In the genomic region with DNA sequence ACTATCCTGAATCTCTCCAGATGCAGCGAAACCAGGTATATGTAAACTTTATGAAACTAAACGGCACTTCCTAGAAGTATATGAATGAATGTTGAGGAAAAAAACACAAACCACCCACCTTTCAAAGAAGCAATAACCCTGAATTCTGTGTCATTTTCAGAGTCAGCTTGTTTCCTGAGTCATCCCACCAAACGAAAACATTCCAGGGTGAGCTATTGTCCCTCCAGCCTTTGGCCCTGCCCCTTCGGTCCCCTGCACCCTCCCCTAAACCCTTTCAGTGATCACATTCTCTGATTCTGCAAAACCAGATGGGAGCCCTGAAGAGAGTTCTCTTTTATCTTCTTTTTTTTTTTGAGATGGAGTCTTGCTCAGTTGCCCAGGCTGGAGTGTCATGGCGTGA, we compare ENCODE assay signal across 18 cellular contexts.
DNase-seq lines count a peak whose midpoint lies in the region; ATAC-seq lines count a peak whose summit lies in the region.
"Had no signal": no experiment of that assay in that cellular context is flagged by ENCODE, and none has a peak within 500 bp of the region (broad histone marks: within the 10 kb centered on the region; RNA-seq: fewer than 3 reads in every experiment).

No MANE protein-coding gene starts in this region.

- DNase-seq in Caki2 (ENCODE audit: low read depth) (peak; percentile 80), HT1080 (ENCODE audit: low read depth) (peak; percentile 62), RPMI7951 (ENCODE audit: low read depth) (peak; percentile 9), renal cortical epithelial cell (ENCODE audit: low read depth) (peak; percentile 40), NAMALWA (ENCODE audit: low spot score) (no peak), NCI-H1930 (lab: John Stamatoyannopoulos, UW) (no peak)
- DNase-seq: ACHN; BE2C; C1 segment of cervical spinal cord; CD4-positive, CD25-positive, alpha-beta regulatory T cell; CD8-positive, alpha-beta memory T cell; COR-L47; GF-D8; GOT3; H7; HFFc6 had no signal

- in situ Hi-C loops in Caki2 (cut with HindIII; ENCODE audit: low pct_unique_long_range_greater_than_20kb, low sequenced_read_pairs): no loop called here

- no peak for ATAC-seq in HG03354 (IDR thresholded peaks at IDR 0.05; ENCODE audit: poor library complexity, severe bottlenecking, unreplicated experiment)
- ATAC-seq: HCT116 had no signal

Comparison
In these comparisons a context has a peak if more than half of its experiments do, and no peak if none do; other contexts are left out.
1. DNase-seq: peak in Caki2 (single experiment), HT1080 (single experiment), RPMI7951 (single experiment) and renal cortical epithelial cell (single experiment); none in NAMALWA (single experiment) and NCI-H1930 (0 of 2).